1 cellular context compared by ENCODE assay signal in the genomic region with DNA sequence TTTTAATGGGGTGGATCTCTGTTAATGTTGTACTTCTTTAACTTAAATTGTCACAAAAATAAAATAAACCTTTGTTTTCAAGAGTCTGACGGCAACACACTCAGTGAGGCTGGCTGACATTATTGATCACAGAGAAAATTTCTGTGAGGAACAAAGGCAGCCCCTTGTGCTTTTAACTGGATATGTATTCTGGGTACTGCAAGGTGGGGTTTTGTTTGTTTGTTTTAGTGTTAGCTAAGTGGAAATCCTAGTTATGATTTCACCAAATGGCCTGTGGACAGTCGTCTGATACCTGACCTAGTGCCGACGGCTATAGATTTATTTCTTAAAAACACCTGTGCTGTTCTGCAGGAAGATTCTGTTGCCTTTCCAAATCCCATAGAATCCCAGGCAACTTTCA.
TF ChIP-seq lines count a peak whose summit lies in the region.

No MANE protein-coding gene starts in this region.

TF ChIP-seq in HepG2, 621 proteins besides CTCF, POLR2A, EP300 and RAD21 (continued from another document and continues in another):
- TF ChIP-seq ZUFSP (CRISPR knock-in tag; IDR thresholded peaks at IDR 0.05; ENCODE audit: borderline replicate concordance), result no peak
- TF ChIP-seq ZBTB49 (CRISPR knock-in tag; IDR thresholded peaks at IDR 0.05; ENCODE audit: borderline replicate concordance), result no peak
- TF ChIP-seq ZNF556 (CRISPR knock-in tag; IDR thresholded peaks at IDR 0.05; ENCODE audit: borderline replicate concordance), result no peak
- TF ChIP-seq ZNF329 (CRISPR knock-in tag; IDR thresholded peaks at IDR 0.05; ENCODE audit: low read depth), result no peak
- no peak for TF ChIP-seq THAP11 (CRISPR knock-in tag; IDR thresholded peaks at IDR 0.05)
- TF ChIP-seq ZNF12 (CRISPR knock-in tag; IDR thresholded peaks at IDR 0.05), result no peak
- TF ChIP-seq TP53 (CRISPR knock-in tag; conservative IDR thresholded peaks at IDR 0.05), result no peak
- TF ChIP-seq GRHL1 (CRISPR knock-in tag; conservative IDR thresholded peaks at IDR 0.05), result no peak
- no peak for TF ChIP-seq JARID2 (CRISPR knock-in tag; IDR thresholded peaks at IDR 0.05; ENCODE audit: insufficient replicate concordance)
- no peak for TF ChIP-seq ZNF782 (CRISPR knock-in tag; IDR thresholded peaks at IDR 0.05; ENCODE audit: borderline replicate concordance)
- TF ChIP-seq ZNF33B (CRISPR knock-in tag; IDR thresholded peaks at IDR 0.05), result no peak
- no peak for TF ChIP-seq ZNF616 (CRISPR knock-in tag; IDR thresholded peaks at IDR 0.05; ENCODE audit: low read depth)
- 0 out of 2 replicates have a peak, but pooled peaks have one; percentile 40 for TF ChIP-seq RARA (CRISPR knock-in tag; IDR thresholded peaks at IDR 0.05)
- no peak for TF ChIP-seq JUND (CRISPR knock-in tag; IDR thresholded peaks at IDR 0.05)
- no peak for TF ChIP-seq SYNCRIP (IDR thresholded peaks at IDR 0.05; ENCODE audit: insufficient read depth, low read depth, low read length)
- TF ChIP-seq ZBTB1 (CRISPR knock-in tag; IDR thresholded peaks at IDR 0.05; ENCODE audit: borderline replicate concordance), result no peak
- TF ChIP-seq SOX5 (CRISPR knock-in tag; IDR thresholded peaks at IDR 0.05; ENCODE audit: borderline replicate concordance), result peak; percentile 67; the same call in 1 of the 2 replicates
- TF ChIP-seq ETV5 (CRISPR knock-in tag; IDR thresholded peaks at IDR 0.05; ENCODE audit: borderline replicate concordance), result no peak; the same call in 1 of the 2 replicates
- TF ChIP-seq CBX2 (IDR thresholded peaks at IDR 0.05; ENCODE audit: low read depth, low read length), result no peak
- TF ChIP-seq CBX2 (CRISPR knock-in tag; IDR thresholded peaks at IDR 0.05; ENCODE audit: low read depth), result no peak
- TF ChIP-seq, protein P1, sequence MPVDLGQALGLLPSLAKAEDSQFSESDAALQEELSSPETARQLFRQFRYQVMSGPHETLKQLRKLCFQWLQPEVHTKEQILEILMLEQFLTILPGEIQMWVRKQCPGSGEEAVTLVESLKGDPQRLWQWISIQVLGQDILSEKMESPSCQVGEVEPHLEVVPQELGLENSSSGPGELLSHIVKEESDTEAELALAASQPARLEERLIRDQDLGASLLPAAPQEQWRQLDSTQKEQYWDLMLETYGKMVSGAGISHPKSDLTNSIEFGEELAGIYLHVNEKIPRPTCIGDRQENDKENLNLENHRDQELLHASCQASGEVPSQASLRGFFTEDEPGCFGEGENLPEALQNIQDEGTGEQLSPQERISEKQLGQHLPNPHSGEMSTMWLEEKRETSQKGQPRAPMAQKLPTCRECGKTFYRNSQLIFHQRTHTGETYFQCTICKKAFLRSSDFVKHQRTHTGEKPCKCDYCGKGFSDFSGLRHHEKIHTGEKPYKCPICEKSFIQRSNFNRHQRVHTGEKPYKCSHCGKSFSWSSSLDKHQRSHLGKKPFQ (CRISPR knock-in tag; IDR thresholded peaks at IDR 0.05; ENCODE audit: insufficient replicate concordance), result no peak
- TF ChIP-seq GLI4 (CRISPR knock-in tag; IDR thresholded peaks at IDR 0.05; ENCODE audit: borderline replicate concordance), result no peak
- no peak for TF ChIP-seq ZNF761 (CRISPR knock-in tag; conservative IDR thresholded peaks at IDR 0.05)
- TF ChIP-seq, protein P2, sequence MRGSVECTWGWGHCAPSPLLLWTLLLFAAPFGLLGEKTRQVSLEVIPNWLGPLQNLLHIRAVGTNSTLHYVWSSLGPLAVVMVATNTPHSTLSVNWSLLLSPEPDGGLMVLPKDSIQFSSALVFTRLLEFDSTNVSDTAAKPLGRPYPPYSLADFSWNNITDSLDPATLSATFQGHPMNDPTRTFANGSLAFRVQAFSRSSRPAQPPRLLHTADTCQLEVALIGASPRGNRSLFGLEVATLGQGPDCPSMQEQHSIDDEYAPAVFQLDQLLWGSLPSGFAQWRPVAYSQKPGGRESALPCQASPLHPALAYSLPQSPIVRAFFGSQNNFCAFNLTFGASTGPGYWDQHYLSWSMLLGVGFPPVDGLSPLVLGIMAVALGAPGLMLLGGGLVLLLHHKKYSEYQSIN (CRISPR knock-in tag; IDR thresholded peaks at IDR 0.05; ENCODE audit: borderline replicate concordance), result no peak
- 0 out of 2 replicates have a peak, but pooled peaks have one; percentile 60 for TF ChIP-seq ZNF292 (CRISPR knock-in tag; IDR thresholded peaks at IDR 0.05; ENCODE audit: borderline replicate concordance, low read depth)
- TF ChIP-seq ATF2 (CRISPR knock-in tag; IDR thresholded peaks at IDR 0.05), result no peak
- no peak for TF ChIP-seq ZNF790 (CRISPR knock-in tag; IDR thresholded peaks at IDR 0.05; ENCODE audit: borderline replicate concordance)
- TF ChIP-seq, protein P3, sequence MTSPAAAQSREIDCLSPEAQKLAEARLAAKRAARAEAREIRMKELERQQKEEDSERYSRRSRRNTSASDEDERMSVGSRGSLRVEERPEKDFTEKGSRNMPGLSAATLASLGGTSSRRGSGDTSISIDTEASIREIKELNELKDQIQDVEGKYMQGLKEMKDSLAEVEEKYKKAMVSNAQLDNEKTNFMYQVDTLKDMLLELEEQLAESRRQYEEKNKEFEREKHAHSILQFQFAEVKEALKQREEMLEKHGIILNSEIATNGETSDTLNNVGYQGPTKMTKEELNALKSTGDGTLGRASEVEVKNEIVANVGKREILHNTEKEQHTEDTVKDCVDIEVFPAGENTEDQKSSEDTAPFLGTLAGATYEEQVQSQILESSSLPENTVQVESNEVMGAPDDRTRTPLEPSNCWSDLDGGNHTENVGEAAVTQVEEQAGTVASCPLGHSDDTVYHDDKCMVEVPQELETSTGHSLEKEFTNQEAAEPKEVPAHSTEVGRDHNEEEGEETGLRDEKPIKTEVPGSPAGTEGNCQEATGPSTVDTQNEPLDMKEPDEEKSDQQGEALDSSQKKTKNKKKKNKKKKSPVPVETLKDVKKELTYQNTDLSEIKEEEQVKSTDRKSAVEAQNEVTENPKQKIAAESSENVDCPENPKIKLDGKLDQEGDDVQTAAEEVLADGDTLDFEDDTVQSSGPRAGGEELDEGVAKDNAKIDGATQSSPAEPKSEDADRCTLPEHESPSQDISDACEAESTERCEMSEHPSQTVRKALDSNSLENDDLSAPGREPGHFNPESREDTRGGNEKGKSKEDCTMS (CRISPR knock-in tag; conservative IDR thresholded peaks at IDR 0.05), result no peak
- TF ChIP-seq CAMTA2 (CRISPR knock-in tag; IDR thresholded peaks at IDR 0.05; ENCODE audit: borderline replicate concordance), result no peak
- TF ChIP-seq BRF2 (CRISPR knock-in tag; IDR thresholded peaks at IDR 0.05), result no peak
- no peak for TF ChIP-seq MEIS1 (CRISPR knock-in tag; IDR thresholded peaks at IDR 0.05; ENCODE audit: borderline replicate concordance)
- TF ChIP-seq, protein P4, sequence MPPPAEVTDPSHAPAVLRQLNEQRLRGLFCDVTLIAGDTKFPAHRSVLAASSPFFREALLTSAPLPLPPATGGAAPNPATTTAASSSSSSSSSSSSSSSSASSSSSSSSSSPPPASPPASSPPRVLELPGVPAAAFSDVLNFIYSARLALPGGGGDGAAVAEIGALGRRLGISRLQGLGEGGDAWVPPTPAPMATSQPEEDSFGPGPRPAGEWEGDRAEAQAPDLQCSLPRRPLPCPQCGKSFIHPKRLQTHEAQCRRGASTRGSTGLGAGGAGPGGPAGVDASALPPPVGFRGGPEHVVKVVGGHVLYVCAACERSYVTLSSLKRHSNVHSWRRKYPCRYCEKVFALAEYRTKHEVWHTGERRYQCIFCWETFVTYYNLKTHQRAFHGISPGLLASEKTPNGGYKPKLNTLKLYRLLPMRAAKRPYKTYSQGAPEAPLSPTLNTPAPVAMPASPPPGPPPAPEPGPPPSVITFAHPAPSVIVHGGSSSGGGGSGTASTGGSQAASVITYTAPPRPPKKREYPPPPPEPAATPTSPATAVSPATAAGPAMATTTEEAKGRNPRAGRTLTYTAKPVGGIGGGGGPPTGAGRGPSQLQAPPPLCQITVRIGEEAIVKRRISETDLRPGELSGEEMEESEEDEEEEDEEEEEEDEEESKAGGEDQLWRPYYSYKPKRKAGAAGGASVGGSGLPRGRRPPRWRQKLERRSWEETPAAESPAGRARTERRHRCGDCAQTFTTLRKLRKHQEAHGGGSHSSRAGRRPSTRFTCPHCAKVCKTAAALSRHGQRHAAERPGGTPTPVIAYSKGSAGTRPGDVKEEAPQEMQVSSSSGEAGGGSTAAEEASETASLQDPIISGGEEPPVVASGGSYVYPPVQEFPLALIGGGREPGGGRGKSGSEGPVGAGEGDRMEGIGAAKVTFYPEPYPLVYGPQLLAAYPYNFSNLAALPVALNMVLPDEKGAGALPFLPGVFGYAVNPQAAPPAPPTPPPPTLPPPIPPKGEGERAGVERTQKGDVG (CRISPR knock-in tag; IDR thresholded peaks at IDR 0.05; ENCODE audit: borderline replicate concordance), result no peak
- 0 out of 2 replicates have a peak, but pooled peaks have one; percentile 30 for TF ChIP-seq RXRB (CRISPR knock-in tag; IDR thresholded peaks at IDR 0.05; ENCODE audit: borderline replicate concordance)
- no peak for TF ChIP-seq SSRP1 (CRISPR knock-in tag; IDR thresholded peaks at IDR 0.05)
- no peak for TF ChIP-seq ZNF709 (CRISPR knock-in tag; IDR thresholded peaks at IDR 0.05)
- TF ChIP-seq CBX1 (IDR thresholded peaks at IDR 0.05; ENCODE audit: low read depth), result no peak
- TF ChIP-seq ATRX (CRISPR knock-in tag; IDR thresholded peaks at IDR 0.05; ENCODE audit: borderline replicate concordance), result no peak
- TF ChIP-seq PPARG (CRISPR knock-in tag; conservative IDR thresholded peaks at IDR 0.05), result no peak; the same call in 1 of the 2 replicates
- TF ChIP-seq, protein P5, sequence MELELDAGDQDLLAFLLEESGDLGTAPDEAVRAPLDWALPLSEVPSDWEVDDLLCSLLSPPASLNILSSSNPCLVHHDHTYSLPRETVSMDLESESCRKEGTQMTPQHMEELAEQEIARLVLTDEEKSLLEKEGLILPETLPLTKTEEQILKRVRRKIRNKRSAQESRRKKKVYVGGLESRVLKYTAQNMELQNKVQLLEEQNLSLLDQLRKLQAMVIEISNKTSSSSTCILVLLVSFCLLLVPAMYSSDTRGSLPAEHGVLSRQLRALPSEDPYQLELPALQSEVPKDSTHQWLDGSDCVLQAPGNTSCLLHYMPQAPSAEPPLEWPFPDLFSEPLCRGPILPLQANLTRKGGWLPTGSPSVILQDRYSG (CRISPR knock-in tag; IDR thresholded peaks at IDR 0.05), result no peak
